Comparison of ENCODE assay signal across 1 cellular context in genomic region chr5:139374909-139375308, GRCh38.
TF ChIP-seq lines count a peak whose summit lies in the region.

No MANE protein-coding gene starts in this region.

TF ChIP-seq in neural cell, 6 proteins besides CTCF, POLR2A, EP300 and RAD21:
- peak; percentile 18 for TF ChIP-seq POLR2AphosphoS5 (IDR thresholded peaks at IDR 0.05)
- no peak for TF ChIP-seq MXI1 (conservative IDR thresholded peaks at IDR 0.05; ENCODE audit: poor library complexity, severe bottlenecking)
- TF ChIP-seq EZH2 (IDR thresholded peaks at IDR 0.05; ENCODE audit: borderline replicate concordance, insufficient read depth, low read length, poor library complexity, severe bottlenecking): no peak
